In the genomic region with DNA sequence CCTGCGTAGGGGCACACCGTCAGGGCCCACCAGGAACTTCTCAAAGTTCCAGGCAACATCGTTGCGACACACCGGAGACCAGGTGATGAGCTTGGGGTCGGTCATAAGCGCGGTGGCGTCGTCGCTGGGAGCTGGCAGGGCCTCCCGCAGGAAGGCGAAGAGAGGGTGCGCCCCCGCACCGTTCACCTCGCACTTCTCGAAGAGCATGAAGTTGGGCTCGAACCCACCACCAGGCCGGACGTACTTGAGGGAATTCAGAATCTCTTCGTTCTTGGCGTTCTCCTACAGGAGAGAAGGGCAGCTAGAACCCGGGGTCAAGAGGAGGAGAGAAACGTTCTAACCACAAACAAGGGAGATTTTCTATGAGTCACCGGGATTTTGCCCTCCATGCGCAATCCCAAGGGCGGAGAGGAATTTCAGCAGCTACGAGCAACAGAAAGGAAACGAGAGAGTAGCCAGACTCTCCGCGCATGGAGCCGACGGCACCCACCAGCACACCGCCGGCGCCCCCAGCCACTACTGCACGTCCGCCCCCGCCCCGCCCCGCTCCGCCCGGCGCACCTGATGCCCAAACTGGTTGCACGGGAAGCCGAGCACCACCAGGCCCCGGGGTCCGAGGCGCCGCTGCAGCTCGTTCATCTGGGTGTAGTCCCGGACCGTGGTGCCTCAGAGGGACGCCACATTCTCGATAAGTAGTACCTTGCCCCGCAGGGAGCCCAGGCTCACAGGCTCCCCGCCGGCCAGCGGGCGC, we compare ENCODE assay signal across 8 cellular contexts. TPM values are rescaled to one million over a fixed set of nuclear protein-coding genes. Genes with fewer than 3 reads are reported as not detected.
DNase-seq lines count a peak whose midpoint lies in the region; ATAC-seq and TF ChIP-seq lines count a peak whose summit lies in the region.

No MANE protein-coding gene starts in this region.

- H3K4me1 ChIP-seq in PC-9 (replicated peaks; ENCODE audit: insufficient read depth) (peaks cover 35% of the 10 kb centered on the region), gastroesophageal sphincter (peaks cover 0 to 48% (median 11%) of the 10 kb centered on the region in 3 donors), osteoblast (ENCODE audit: insufficient read depth, low read length) (peaks cover 46% of the 10 kb centered on the region), vagina (peaks cover 49% of the 10 kb centered on the region)

- H3F3A ChIP-seq in PC-9 (ENCODE audit: insufficient read depth, low read depth): peaks cover 64% of the 10 kb centered on the region

- POLR2A ChIA-PET in PC-9 (lab: Charles Lee; ENCODE audit: unreplicated experiment): interaction anchor here (0.6 to 2.2 kb wide), 4 partner anchors 18 to 192 kb away, joined by 3 to 19 read pairs (median 4); partner anchors contain the start of genes RHOA and USP4

- peak overlapping the region; percentile 95 for H3K27ac Mint-ChIP-seq in HFFc6

- TF ChIP-seq EP300 in gastroesophageal sphincter (IDR thresholded peaks at IDR 0.05): no peak

- CTCF ChIA-PET in PC-9 (lab: Charles Lee): interaction anchor here (0.7 kb wide), 1 partner anchor 17 kb away, joined by 4 read pairs; no protein-coding TSS in a partner anchor

- TF ChIP-seq POLR2A in gastroesophageal sphincter (IDR thresholded peaks at IDR 0.05): no peak
- TF ChIP-seq POLR2A in vagina (IDR thresholded peaks at IDR 0.05): no peak

- intact Hi-C loops in PC-9 (cut with micrococcal nuclease; ENCODE audit: unreplicated experiment): loop anchor here (1.0 to 5.0 kb wide), 2 partner anchors 17 to 55 kb away; partner anchors contain the start of genes RHOA, TCTA and USP4
- intact Hi-C loops in vagina (cut with DNase I): loop anchor here (5.0 kb wide), 1 partner anchor 50 kb away; no protein-coding TSS in a partner anchor

- no peaks in the 10 kb centered on the region for H3K9me3 ChIP-seq in PC-9 (ENCODE audit: insufficient read depth, low read depth)
- no peaks in the 10 kb centered on the region for H3K9me3 ChIP-seq in gastroesophageal sphincter
- H3K9me3 ChIP-seq in osteoblast (ENCODE audit: low read depth, low read length): no peaks in the 10 kb centered on the region
- no peaks in the 10 kb centered on the region for H3K9me3 ChIP-seq in vagina

- H3K4me2 ChIP-seq in PC-9 (peak overlapping the region; percentile 86), osteoblast (ENCODE audit: insufficient read depth, low read length) (peak overlapping the region; percentile 87)

- WGBS in gastroesophageal sphincter (ENCODE audit: low coverage in 1 of 2), 2 donors: no CpG with 5 or more reads among the region's 61 CpGs

- H3K4me3 ChIP-seq in PC-9 (peak overlapping the region; percentile 80), gastroesophageal sphincter (peak overlapping the region; percentile 73 to 88), osteoblast (ENCODE audit: insufficient read depth, low read length) (peak overlapping the region; percentile 79), vagina (peak overlapping the region; percentile 78 to 89)

- H3K27me3 ChIP-seq in PC-9 (ENCODE audit: insufficient read depth, low read depth) (no peaks in the 10 kb centered on the region), gastroesophageal sphincter (no peaks in the 10 kb centered on the region), osteoblast (ENCODE audit: insufficient read depth, low read length) (no peaks in the 10 kb centered on the region), vagina (no peaks in the 10 kb centered on the region)

- peaks cover 45% of the 10 kb centered on the region for H3K36me3 Mint-ChIP-seq in HFFc6 (ENCODE audit: low read depth)

- DNase-seq in ELF-1 (ENCODE audit: low read depth, low spot score) (peak; percentile 59), HFFc6 (peak; percentile 86), PC-9 (peak; percentile 36 to 72), osteoblast (ENCODE audit: insufficient read length, low spot score, missing footprints) (peak; percentile 98), vagina (ENCODE audit: extremely low spot score in 2 of 2) (no peak)
- DNase-seq in activated naive CD4-positive, alpha-beta T cell treated with Interleukin-2 at 50 U/mL for 16 hours: peak; percentile 57

- no peaks in the 10 kb centered on the region for H3K9me2 ChIP-seq in PC-9 (ENCODE audit: insufficient read depth)

- BruUV-seq in PC-9 (replicated peaks; lab: Mats Ljungman, UMichigan): TSS peak; percentile 75

- H2AFZ ChIP-seq in PC-9: peak overlapping the region; percentile 76
- no peak overlapping the region for H2AFZ ChIP-seq in osteoblast (ENCODE audit: low read length)

- no peaks in the 10 kb centered on the region for H3K9me3 Mint-ChIP-seq in HFFc6

- H3K27ac ChIP-seq in PC-9 (peak overlapping the region; percentile 77), gastroesophageal sphincter (peak overlapping the region; percentile 88 to 94 (median 91)), osteoblast (ENCODE audit: low read depth, low read length) (peak overlapping the region; percentile 89), vagina (peak overlapping the region; percentile 91)

- H3K36me3 ChIP-seq in PC-9 (ENCODE audit: low read depth) (peaks cover 15% of the 10 kb centered on the region), gastroesophageal sphincter (peaks cover 0 to 54% of the 10 kb centered on the region in 2 donors), osteoblast (ENCODE audit: insufficient read depth, low read length) (peaks cover 54% of the 10 kb centered on the region), vagina (peaks cover 0 to 42% of the 10 kb centered on the region in 2 donors)

- peaks cover 26% of the 10 kb centered on the region for H3K79me2 ChIP-seq in PC-9 (ENCODE audit: low read depth)
- peaks cover 44% of the 10 kb centered on the region for H3K79me2 ChIP-seq in osteoblast (ENCODE audit: insufficient read depth, low read length)

- H4K20me1 ChIP-seq in PC-9 (ENCODE audit: insufficient read depth): peaks cover 5% of the 10 kb centered on the region; the same call in 1 of the 2 replicates
- H4K20me1 ChIP-seq in osteoblast (ENCODE audit: insufficient read depth, low read length): peaks cover 15% of the 10 kb centered on the region

- no peak for TF ChIP-seq CTCF in HFFc6 (IDR thresholded peaks at IDR 0.05)
- TF ChIP-seq CTCF in PC-9 (conservative IDR thresholded peaks at IDR 0.05): no peak
- no peak for TF ChIP-seq CTCF in gastroesophageal sphincter (IDR thresholded peaks at IDR 0.05)
- TF ChIP-seq CTCF in osteoblast (IDR thresholded peaks at IDR 0.05; ENCODE audit: extremely low read depth, low read depth, low read length): no peak
- no peak for TF ChIP-seq CTCF in vagina (IDR thresholded peaks at IDR 0.05)

- ATAC-seq in gastroesophageal sphincter (peak; percentile 52), HG03469 (IDR thresholded peaks at IDR 0.05; ENCODE audit: unreplicated experiment) (no peak)

- H3K4me3 Mint-ChIP-seq in HFFc6: peak overlapping the region; percentile 97

- peaks cover 9% of the 10 kb centered on the region for H3K27me3 Mint-ChIP-seq in HFFc6 (ENCODE audit: insufficient read depth)

- peaks cover 53% of the 10 kb centered on the region for H3K4me1 Mint-ChIP-seq in HFFc6 (ENCODE audit: low read depth)

RNA-seq across cellular contexts. Expression of gene GPX1, which starts 0.5 kb away (rescaled TPM):
- total RNA-seq in HFFc6 (2021; fragmentation: NEBNext Ultra II Directional; extraction: Animal tissue kit (Norgen Biotek cat#: 25700)): 100 to 1,000 TPM; 359 to 607 (median 548) TPM
- total RNA-seq in PC-9 (2021): 386 and 394 TPM in 2 replicates
- total RNA-seq in gastroesophageal sphincter: 100 to 1,000 TPM; 129 to 285 (median 209) TPM
- total RNA-seq in osteoblast: 174 and 183 TPM in 2 replicates
- 326 TPM for total RNA-seq in vagina

RNA-seq across cellular contexts. Expression of gene USP4, which starts 17.8 kb away (rescaled TPM):
- total RNA-seq in HFFc6 (2021; fragmentation: NEBNext Ultra II Directional; extraction: Animal tissue kit (Norgen Biotek cat#: 25700)): 10 to 100 TPM; 41.4 to 48.3 (median 44.8) TPM
- total RNA-seq in PC-9 (2021): 39.8 and 42.9 TPM in 2 replicates
- 10 to 100 TPM; 15.8 to 36.9 (median 29.8) TPM for total RNA-seq in gastroesophageal sphincter
- total RNA-seq in osteoblast: 20.3 and 22.1 TPM in 2 replicates
- total RNA-seq in vagina: 45.2 TPM

RNA-seq across cellular contexts. Expression of gene RHOA, which starts 54.1 kb away (rescaled TPM):
- 100 to 1,000 TPM; 703 to 739 (median 716) TPM for total RNA-seq in HFFc6 (2021; fragmentation: NEBNext Ultra II Directional; extraction: Animal tissue kit (Norgen Biotek cat#: 25700))
- total RNA-seq in PC-9 (2021) (413 and 416 TPM in 2 replicates), gastroesophageal sphincter (100 to 1,000 TPM; 401 to 524 (median 476) TPM), osteoblast (860 and 899 TPM in 2 replicates), vagina (377 TPM)

RNA-seq across cellular contexts. Expression of gene TCTA, which starts 54.6 kb away (rescaled TPM):
- total RNA-seq in HFFc6 (2021; fragmentation: NEBNext Ultra II Directional; extraction: Animal tissue kit (Norgen Biotek cat#: 25700)): 10 to 100 TPM; 45.5 to 58.7 (median 49.9) TPM
- total RNA-seq in PC-9 (2021): 17.0 and 17.2 TPM in 2 replicates
- total RNA-seq in gastroesophageal sphincter: 10 to 100 TPM; 18.6 to 32.1 (median 25.6) TPM
- total RNA-seq in osteoblast: 35.8 and 37.4 TPM in 2 replicates
- total RNA-seq in vagina: 16.7 TPM

Comparison
In these comparisons a context has a peak if more than half of its experiments do, and no peak if none do; other contexts are left out.
1. DNase-seq: peak in ELF-1 (single experiment), HFFc6 (single experiment), PC-9 (2 of 2), activated naive CD4-positive, alpha-beta T cell treated with Interleukin-2 at 50 U/mL for 16 hours (single experiment) and osteoblast (single experiment); none in vagina (0 of 2).
2. Peak in every context shown above with its lines, with median percentiles within 50 percentile points of each other: H3K27ac ChIP-seq and H3K4me3 ChIP-seq.